Comparison of ENCODE assay signal across 8 cellular contexts in the genomic region with DNA sequence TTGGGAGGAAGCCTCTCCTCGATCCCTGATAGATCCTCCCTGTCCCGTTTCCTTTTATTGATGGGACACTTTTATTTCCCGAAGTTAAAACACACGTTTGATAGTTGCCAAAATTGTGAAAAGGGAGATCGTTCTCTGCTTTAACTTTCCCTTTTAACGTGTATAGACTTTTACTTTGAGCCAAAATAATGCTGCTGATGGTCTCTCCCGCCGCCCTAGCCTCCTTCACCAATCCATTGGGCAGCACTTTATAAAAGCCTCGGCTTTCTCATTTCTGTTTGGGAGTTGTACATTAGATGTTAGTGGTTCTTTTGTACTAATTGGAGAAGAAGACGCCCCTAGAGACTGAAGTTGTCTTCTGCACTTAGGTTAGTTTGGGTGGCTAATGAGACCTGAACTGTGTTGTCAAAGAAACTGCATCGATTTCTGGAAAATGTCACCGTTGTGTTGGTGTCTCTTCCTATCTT. TPM values are rescaled to one million over a fixed set of nuclear protein-coding genes. Genes with fewer than 3 reads are reported as not detected.
DNase-seq lines count a peak whose midpoint lies in the region; ATAC-seq and TF ChIP-seq lines count a peak whose summit lies in the region.

No MANE protein-coding gene starts in this region.

- intact Hi-C loops in colonic mucosa (cut with DNase I), result loop anchor here (10.0 kb wide), 2 partner anchors 207 to 1137 kb away; no protein-coding TSS in a partner anchor

- DNase-seq in NCI-H748 (lab: John Stamatoyannopoulos, UW; ENCODE audit: unreplicated experiment), result peak; percentile 47
- DNase-seq in NCI-H748 treated with DMSO at 0.1 percent for 48 hours (lab: John Stamatoyannopoulos, UW), result no peak
- no peak for DNase-seq in NT2/D1 (ENCODE audit: low read depth, low spot score)
- no peak for DNase-seq in colonic mucosa
- DNase-seq in NCI-H2029 treated with DMSO at 0.1 percent for 48 hours (lab: John Stamatoyannopoulos, UW), result no peak
- no peak for DNase-seq in NCI-H2196 treated with DMSO at 0.1 percent for 48 hours (lab: John Stamatoyannopoulos, UW; ENCODE audit: unreplicated experiment)

- peaks cover 2% of the 10 kb centered on the region for H3K4me1 ChIP-seq in NT2/D1 (ENCODE audit: insufficient read depth, insufficient read length)
- H3K4me1 ChIP-seq in colonic mucosa, result peaks cover 3% of the 10 kb centered on the region
- peaks cover 21% of the 10 kb centered on the region for H3K4me1 ChIP-seq in muscle layer of colon (ENCODE audit: insufficient read depth, low read length)

- no peak for ATAC-seq in HG03196 (IDR thresholded peaks at IDR 0.05; ENCODE audit: unreplicated experiment)

- H3K36me3 ChIP-seq in NT2/D1 (ENCODE audit: insufficient read depth, insufficient read length, low read length), result no peaks in the 10 kb centered on the region
- H3K36me3 ChIP-seq in colonic mucosa, result no peaks in the 10 kb centered on the region
- H3K36me3 ChIP-seq in muscle layer of colon (ENCODE audit: insufficient read depth, low read length), result peaks cover 4% of the 10 kb centered on the region

- H3K4me3 ChIP-seq in NT2/D1 (ENCODE audit: insufficient read length, low read depth) (peak overlapping the region; percentile 73), colonic mucosa (peak overlapping the region; percentile 88), muscle layer of colon (ENCODE audit: low read depth in 1 of 2, low read length in 2 of 2) (peak overlapping the region; percentile 87 to 98)

- peak overlapping the region; percentile 97 for H3K27ac ChIP-seq in colonic mucosa
- H3K27ac ChIP-seq in muscle layer of colon (ENCODE audit: low read depth, low read length), result peak overlapping the region; percentile 99

- TF ChIP-seq CTCF in colonic mucosa (IDR thresholded peaks at IDR 0.05), result no peak

- H3K9ac ChIP-seq in NT2/D1 (ENCODE audit: insufficient read length, low read depth) (peak overlapping the region; percentile 88), colonic mucosa (ENCODE audit: low read depth in 2 of 2, low read length in 2 of 2) (peak overlapping the region; percentile 60 to 97), muscle layer of colon (ENCODE audit: low read length) (peak overlapping the region; percentile 60)

- H3K9me3 ChIP-seq in NT2/D1 (ENCODE audit: insufficient read depth, low read length) (no peaks in the 10 kb centered on the region), colonic mucosa (no peaks in the 10 kb centered on the region), muscle layer of colon (ENCODE audit: low read length) (no peaks in the 10 kb centered on the region)

- H3K27me3 ChIP-seq in NT2/D1 (ENCODE audit: insufficient read depth, insufficient read length), result peaks cover 11% of the 10 kb centered on the region
- no peaks in the 10 kb centered on the region for H3K27me3 ChIP-seq in colonic mucosa
- no peaks in the 10 kb centered on the region for H3K27me3 ChIP-seq in muscle layer of colon (ENCODE audit: control insufficient read depth in 1 of 2, insufficient read depth in 2 of 2, low read length in 2 of 2)

RNA-seq across cellular contexts. Expression of a gene that starts 1.4 kb away (rescaled TPM):
- 10 to 100 TPM; 12.2 to 20.6 TPM for total RNA-seq in colonic mucosa
